Comparison of ENCODE assay signal across 15 cellular contexts in the genomic region with DNA sequence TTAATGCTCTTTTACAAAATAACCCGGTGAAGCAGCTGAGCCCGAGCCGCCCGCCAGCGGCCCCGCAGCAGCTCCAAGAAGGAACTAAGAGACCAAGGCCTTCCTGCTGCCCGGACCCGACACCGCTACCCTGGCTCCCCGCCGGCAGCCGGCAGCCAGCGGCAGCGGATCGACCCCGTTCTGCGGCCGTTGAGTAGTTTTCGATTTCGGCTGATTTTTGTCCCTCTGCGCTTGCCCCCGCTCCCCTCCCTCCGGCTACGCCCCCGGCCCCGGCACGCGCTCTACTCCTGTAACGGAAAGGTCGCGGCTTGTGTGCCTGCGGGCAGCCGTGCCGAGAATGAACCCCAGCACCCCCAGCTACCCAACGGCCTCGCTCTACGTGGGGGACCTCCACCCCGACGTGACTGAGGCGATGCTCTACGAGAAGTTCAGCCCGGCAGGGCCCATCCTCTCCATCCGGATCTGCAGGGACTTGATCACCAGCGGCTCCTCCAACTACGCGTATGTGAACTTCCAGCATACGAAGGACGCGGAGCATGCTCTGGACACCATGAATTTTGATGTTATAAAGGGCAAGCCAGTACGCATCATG. TPM values are rescaled to one million over a fixed set of nuclear protein-coding genes. Genes with fewer than 3 reads are reported as not detected.
DNase-seq lines count a peak whose midpoint lies in the region; ATAC-seq and TF ChIP-seq lines count a peak whose summit lies in the region.
"Had no signal": no experiment of that assay in that cellular context is flagged by ENCODE, and none has a peak within 500 bp of the region (broad histone marks: within the 10 kb centered on the region; RNA-seq: fewer than 3 reads in every experiment).

A gene (plus strand): TSS at position 275 of the 592 bp plus-strand sequence. CDS start 63 bp downstream, at position 338.

- no peaks in the 10 kb centered on the region for H3K4me1 ChIP-seq in ACC112 (ENCODE audit: control insufficient read depth, insufficient read depth, low read length, unreplicated experiment)
- H3K4me1 ChIP-seq: HAP-1, heart right ventricle had no signal

- no peaks in the 10 kb centered on the region for H3K36me3 ChIP-seq in ACC112 (ENCODE audit: insufficient read depth, low read length)
- H3K36me3 ChIP-seq in BJ (ENCODE audit: control insufficient read depth, insufficient read depth, low read length), result no peaks in the 10 kb centered on the region
- H3K36me3 ChIP-seq: HAP-1, heart right ventricle had no signal

- H3K4me3 ChIP-seq in ACC112 (ENCODE audit: low read depth, low read length) (peak within 1 kb of the TSS; percentile 48), BJ (ENCODE audit: low read depth, low read length) (peak within 1 kb of the TSS; percentile 31), fibroblast of the aortic adventitia (ENCODE audit: low read depth, low read length) (peak within 1 kb of the TSS; percentile 25)
- H3K4me3 ChIP-seq: HAP-1 had no signal

- H3K4me1 Mint-ChIP-seq in activated T-helper 2 cell treated with anti-CD3 and anti-CD28 coated beads, Interferon-gamma antibody, Interleukin-2, Interleukin-4, amounts not matched to agents 10 μg/mL and 5 μg/mL and 100 μg/mL, durations not matched to agents 14 hours and 24 hours and 36 hours (ENCODE audit: low read depth), result no peaks in the 10 kb centered on the region
- no peaks in the 10 kb centered on the region for H3K4me1 Mint-ChIP-seq in T-helper 17 cell
- H3K4me1 Mint-ChIP-seq in immature natural killer cell, result no peaks in the 10 kb centered on the region
- H3K4me1 Mint-ChIP-seq in type B pancreatic cell (ENCODE audit: unreplicated experiment), result no peaks in the 10 kb centered on the region
- H3K4me1 Mint-ChIP-seq: activated naive CD4-positive, alpha-beta T cell treated with anti-CD3 and anti-CD28 coated beads, Interleukin-2, amount 50 U/mL, for 24 hours had no signal

- peak within 1 kb of the TSS; percentile 33 for H3K4me3 Mint-ChIP-seq in activated T-helper 2 cell treated with anti-CD3 and anti-CD28 coated beads, Interferon-gamma antibody, Interleukin-2, Interleukin-4, amounts not matched to agents 10 μg/mL and 5 μg/mL and 100 μg/mL, durations not matched to agents 14 hours and 24 hours and 36 hours (ENCODE audit: low read depth)
- H3K4me3 Mint-ChIP-seq in T-helper 17 cell, result no peak within 1 kb of the TSS
- H3K4me3 Mint-ChIP-seq in immature natural killer cell, result peak within 1 kb of the TSS in 2 of 5 donors; percentile 20 to 32
- no peak within 1 kb of the TSS for H3K4me3 Mint-ChIP-seq in type B pancreatic cell
- H3K4me3 Mint-ChIP-seq: activated naive CD4-positive, alpha-beta T cell treated with anti-CD3 and anti-CD28 coated beads, Interleukin-2, amount 50 U/mL, for 24 hours had no signal

- peaks cover 61% of the 10 kb centered on the region for H3K27me3 ChIP-seq in ACC112 (ENCODE audit: insufficient read depth, low read length)
- H3K27me3 ChIP-seq in BJ (ENCODE audit: control insufficient read depth, insufficient read depth, low read length), result no peaks in the 10 kb centered on the region; the same call in 1 of the 2 replicates

- no peak within 1 kb of the TSS for H2AFZ ChIP-seq in ACC112 (ENCODE audit: low read length, unreplicated experiment)

- no peak within 1 kb of the TSS for H3K27ac ChIP-seq in ACC112 (ENCODE audit: low read depth, low read length)
- H3K27ac ChIP-seq: heart right ventricle had no signal

- no peak for TF ChIP-seq CTCF in BJ (IDR thresholded peaks at IDR 0.05; ENCODE audit: insufficient read depth, low read depth, low read length)
- TF ChIP-seq CTCF in fibroblast of the aortic adventitia (IDR thresholded peaks at IDR 0.05; ENCODE audit: insufficient read depth, low read length), result no peak
- TF ChIP-seq CTCF in type B pancreatic cell (conservative IDR thresholded peaks at IDR 0.05), result no peak

- H3K27ac Mint-ChIP-seq in activated T-helper 2 cell treated with anti-CD3 and anti-CD28 coated beads, Interferon-gamma antibody, Interleukin-2, Interleukin-4, amounts not matched to agents 10 μg/mL and 5 μg/mL and 100 μg/mL, durations not matched to agents 14 hours and 24 hours and 36 hours, result no peak within 1 kb of the TSS
- H3K27ac Mint-ChIP-seq in T-helper 17 cell, result no peak within 1 kb of the TSS
- no peak within 1 kb of the TSS for H3K27ac Mint-ChIP-seq in immature natural killer cell
- no peak within 1 kb of the TSS for H3K27ac Mint-ChIP-seq in type B pancreatic cell
- H3K27ac Mint-ChIP-seq: activated naive CD4-positive, alpha-beta T cell treated with anti-CD3 and anti-CD28 coated beads, Interleukin-2, amount 50 U/mL, for 24 hours had no signal

- POLR2A ChIA-PET in BJ (lab: Charles Lee), result no interaction called here

- CTCF ChIA-PET in BJ (lab: Yijun Ruan, JAX), result interaction anchor here (1.3 to 2.9 kb wide), 2 partner anchors 12 to 18 kb away, joined by 3 to 10 read pairs; no protein-coding TSS in a partner anchor

- intact Hi-C loops in activated T-helper 2 cell treated with anti-CD3 and anti-CD28 coated beads, Interferon-gamma antibody, Interleukin-2, Interleukin-4, amounts not matched to agents 10 μg/mL and 5 μg/mL and 100 μg/mL, durations not matched to agents 14 hours and 24 hours and 36 hours (cut with micrococcal nuclease), result no loop called here

- H3K9me3 ChIP-seq in T-helper 17 cell (ENCODE audit: control insufficient read depth, low read length, poor library complexity, severe bottlenecking), result no peaks in the 10 kb centered on the region
- H3K9me3 ChIP-seq: HAP-1, heart right ventricle had no signal

- DNase-seq in BJ (ENCODE audit: low read depth) (no peak), fibroblast of the aortic adventitia (ENCODE audit: low read depth) (no peak), T-helper 17 cell (no peak), immature natural killer cell (no peak), type B pancreatic cell (ENCODE audit: extremely low spot score, unreplicated experiment) (no peak)
- DNase-seq in activated T-helper 2 cell treated with anti-CD3 and anti-CD28 coated beads, Interferon-gamma antibody, Interleukin-2, Interleukin-4, amounts not matched to agents 10 μg/mL and 5 μg/mL and 100 μg/mL, durations not matched to agents 14 hours and 24 hours and 36 hours (ENCODE audit: low spot score), result no peak
- DNase-seq: COR-L47, heart right ventricle, NCI-H1105 treated with DMSO at 0.1 percent for 48 hours, NCI-H69, SIG-M5 had no signal

- peaks cover 42% of the 10 kb centered on the region for H3K27me3 Mint-ChIP-seq in activated T-helper 2 cell treated with anti-CD3 and anti-CD28 coated beads, Interferon-gamma antibody, Interleukin-2, Interleukin-4, amounts not matched to agents 10 μg/mL and 5 μg/mL and 100 μg/mL, durations not matched to agents 14 hours and 24 hours and 36 hours (ENCODE audit: low read depth)
- H3K27me3 Mint-ChIP-seq in T-helper 17 cell (peaks cover 62% of the 10 kb centered on the region), immature natural killer cell (ENCODE audit: low read depth in 3 of 3) (peaks cover 5 to 21% (median 14%) of the 10 kb centered on the region in 3 donors), type B pancreatic cell (peaks cover 5% of the 10 kb centered on the region)

- H3K9me3 Mint-ChIP-seq in activated T-helper 2 cell treated with anti-CD3 and anti-CD28 coated beads, Interferon-gamma antibody, Interleukin-2, Interleukin-4, amounts not matched to agents 10 μg/mL and 5 μg/mL and 100 μg/mL, durations not matched to agents 14 hours and 24 hours and 36 hours, result no peaks in the 10 kb centered on the region
- H3K9me3 Mint-ChIP-seq in immature natural killer cell (peaks cover 0 to 1% (median 0%) of the 10 kb centered on the region in 6 donors), type B pancreatic cell (no peaks in the 10 kb centered on the region)

- H3K36me3 Mint-ChIP-seq in activated T-helper 2 cell treated with anti-CD3 and anti-CD28 coated beads, Interferon-gamma antibody, Interleukin-2, Interleukin-4, amounts not matched to agents 10 μg/mL and 5 μg/mL and 100 μg/mL, durations not matched to agents 14 hours and 24 hours and 36 hours (ENCODE audit: low read depth), result no peaks in the 10 kb centered on the region
- peaks cover 3% of the 10 kb centered on the region for H3K36me3 Mint-ChIP-seq in T-helper 17 cell (ENCODE audit: low read depth)
- peaks cover 0 to 4% (median 0%) of the 10 kb centered on the region in 3 donors for H3K36me3 Mint-ChIP-seq in immature natural killer cell
- no peaks in the 10 kb centered on the region for H3K36me3 Mint-ChIP-seq in type B pancreatic cell
- H3K36me3 Mint-ChIP-seq: activated naive CD4-positive, alpha-beta T cell treated with anti-CD3 and anti-CD28 coated beads, Interleukin-2, amount 50 U/mL, for 24 hours had no signal

- no peaks in the 10 kb centered on the region for H3K79me2 ChIP-seq in ACC112 (ENCODE audit: control insufficient read depth, insufficient read depth, low read length, unreplicated experiment)

- ATAC-seq in T-helper 17 cell (no peak), GM21360 (IDR thresholded peaks at IDR 0.05; ENCODE audit: unreplicated experiment) (no peak)
- ATAC-seq: heart right ventricle had no signal

RNA-seq across cellular contexts. Expression of the gene that starts here (rescaled TPM):
- polyA plus RNA-seq in BJ (2011; rRNA removed) (0.16 TPM in 1 of 2 replicates, not detected in the other), immature natural killer cell (under 1 TPM in 1 of 3 donors, not detected in 2; 0.09 TPM)
- 0.10 TPM in 1 of 2 replicates, not detected in the other for polyA minus RNA-seq in BJ (2011; rRNA and poly(A)+ RNA removed)
- 0.23 and 0.39 TPM in 2 replicates for total RNA-seq in activated T-helper 2 cell treated with anti-CD3 and anti-CD28 coated beads, Interferon-gamma antibody, Interleukin-2, Interleukin-4, amounts not matched to agents 10 μg/mL and 5 μg/mL and 100 μg/mL, durations not matched to agents 14 hours and 24 hours and 36 hours
- total RNA-seq in fibroblast of the aortic adventitia (ENCODE audit: low replicate concordance) (0.08 and 0.09 TPM in 2 replicates), T-helper 17 cell (under 1 TPM; 0.31 to 0.35 TPM), type B pancreatic cell (ENCODE audit: low replicate concordance) (0.17 and 0.29 TPM in 2 replicates)
